ENCODE assay signal across 18 cellular contexts in the genomic region with DNA sequence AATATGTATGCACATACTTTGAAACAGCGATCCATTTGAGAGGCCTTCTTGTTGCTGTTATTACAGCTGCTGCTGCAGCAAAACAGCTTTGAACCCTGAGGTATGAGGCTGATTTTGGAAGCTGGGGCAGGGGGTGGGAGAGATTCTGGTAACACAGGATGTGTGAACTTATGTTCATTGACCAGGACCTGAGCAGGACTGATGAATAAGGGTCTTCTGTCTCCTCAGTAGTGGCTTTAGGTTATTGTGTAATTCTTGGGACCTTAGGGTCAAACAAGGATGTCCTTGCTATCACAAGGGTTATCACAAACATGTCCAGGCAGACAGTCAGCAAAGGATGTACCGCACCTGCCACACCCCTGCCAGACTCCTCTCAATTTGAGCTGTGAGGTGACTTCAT. TPM values are rescaled to one million over a fixed set of nuclear protein-coding genes. Genes with fewer than 3 reads are reported as not detected.
A peak's percentile ranks its signal among the peaks of the same experiment; 100 is the strongest.
DNase-seq lines count a peak whose midpoint lies in the region; ATAC-seq and TF ChIP-seq lines count a peak whose summit lies in the region.
"Had no signal": no experiment of that assay in that cellular context is flagged by ENCODE, and none has a peak within 500 bp of the region (broad histone marks: within the 10 kb centered on the region; RNA-seq: fewer than 3 reads in every experiment).

No MANE protein-coding gene starts in this region.

- no peak overlapping the region for H3K4me3 Mint-ChIP-seq in activated CD8-positive, alpha-beta T cell treated with anti-CD3 and anti-CD28 coated beads, Interleukin-2, amount 10 ng/mL, durations not matched to agents 7 days and 5 days
- no peak overlapping the region for H3K4me3 Mint-ChIP-seq in activated CD8-positive, alpha-beta T cell treated with anti-CD3 and anti-CD28 coated beads for 36 hours
- H3K4me3 Mint-ChIP-seq in dendritic cell treated with granulocyte-macrophage colony-stimulating factor and Interleukin-4, amounts not matched to agents 40 ng/mL and 50 ng/mL, for 4 days, result no peak overlapping the region
- no peak overlapping the region for H3K4me3 Mint-ChIP-seq in osteocyte (ENCODE audit: unreplicated experiment)
- H3K4me3 Mint-ChIP-seq: CD4-positive, alpha-beta T cell had no signal

- H3K27me3 Mint-ChIP-seq in activated CD8-positive, alpha-beta T cell treated with anti-CD3 and anti-CD28 coated beads, Interleukin-2, amount 10 ng/mL, durations not matched to agents 7 days and 5 days (ENCODE audit: low read depth), result peaks cover 7% of the 10 kb centered on the region
- peaks cover 4% of the 10 kb centered on the region for H3K27me3 Mint-ChIP-seq in activated CD8-positive, alpha-beta T cell treated with anti-CD3 and anti-CD28 coated beads for 36 hours
- H3K27me3 Mint-ChIP-seq in dendritic cell treated with granulocyte-macrophage colony-stimulating factor and Interleukin-4, amounts not matched to agents 40 ng/mL and 50 ng/mL, for 4 days, result no peaks in the 10 kb centered on the region
- no peaks in the 10 kb centered on the region for H3K27me3 Mint-ChIP-seq in osteocyte (ENCODE audit: unreplicated experiment)
- H3K27me3 Mint-ChIP-seq: CD4-positive, alpha-beta T cell had no signal

- CTCF ChIA-PET in activated CD8-positive, alpha-beta T cell treated with anti-CD3 and anti-CD28 coated beads, Interleukin-2, amount 10 ng/mL, durations not matched to agents 7 days and 5 days (lab: Charles Lee), result interaction anchor here (0.6 to 6.4 kb wide), 10 partner anchors 10 to 136 kb away, joined by 3 to 69 read pairs (median 6); a partner anchor contains a TSS
- CTCF ChIA-PET in activated CD8-positive, alpha-beta T cell treated with anti-CD3 and anti-CD28 coated beads for 36 hours (lab: Charles Lee), result interaction anchor here (0.9 to 3.4 kb wide), 2 partner anchors 8 to 13 kb away, joined by 3 to 8 read pairs; no protein-coding TSS in a partner anchor
- CTCF ChIA-PET in RWPE1 (lab: Yijun Ruan, JAX), result no interaction called here

- H3K27ac ChIP-seq in RWPE1, result 0 out of 2 replicates have a peak overlapping the region, but pooled peaks have one; percentile 58
- H3K27ac ChIP-seq: A549 had no signal

- no peak for TF ChIP-seq CTCF in activated CD8-positive, alpha-beta T cell treated with anti-CD3 and anti-CD28 coated beads for 36 hours (IDR thresholded peaks at IDR 0.05)
- no peak for TF ChIP-seq CTCF in RWPE1 (conservative IDR thresholded peaks at IDR 0.05; ENCODE audit: low read depth)
- TF ChIP-seq CTCF in osteocyte (IDR thresholded peaks at IDR 0.05), result no peak

- intact Hi-C loops in activated CD8-positive, alpha-beta T cell treated with anti-CD3 and anti-CD28 coated beads for 36 hours (cut with micrococcal nuclease), result loop anchor here (5.0 kb wide), 1 partner anchor 46 kb away; no protein-coding TSS in a partner anchor
- intact Hi-C loops in dendritic cell treated with granulocyte-macrophage colony-stimulating factor and Interleukin-4, amounts not matched to agents 40 ng/mL and 50 ng/mL, for 4 days (cut with micrococcal nuclease), result no loop called here

- peak overlapping the region; percentile 59 for H3K27ac Mint-ChIP-seq in activated CD8-positive, alpha-beta T cell treated with anti-CD3 and anti-CD28 coated beads, Interleukin-2, amount 10 ng/mL, durations not matched to agents 7 days and 5 days
- H3K27ac Mint-ChIP-seq in activated CD8-positive, alpha-beta T cell treated with anti-CD3 and anti-CD28 coated beads for 36 hours, result no peak overlapping the region
- H3K27ac Mint-ChIP-seq in dendritic cell treated with granulocyte-macrophage colony-stimulating factor and Interleukin-4, amounts not matched to agents 40 ng/mL and 50 ng/mL, for 4 days, result peak overlapping the region; percentile 43
- peak overlapping the region; percentile 57 for H3K27ac Mint-ChIP-seq in osteocyte (ENCODE audit: unreplicated experiment)
- H3K27ac Mint-ChIP-seq: CD4-positive, alpha-beta T cell had no signal

- H3K36me3 Mint-ChIP-seq in activated CD8-positive, alpha-beta T cell treated with anti-CD3 and anti-CD28 coated beads, Interleukin-2, amount 10 ng/mL, durations not matched to agents 7 days and 5 days (ENCODE audit: low read depth), result no peaks in the 10 kb centered on the region
- H3K36me3 Mint-ChIP-seq in activated CD8-positive, alpha-beta T cell treated with anti-CD3 and anti-CD28 coated beads for 36 hours (ENCODE audit: low read depth), result no peaks in the 10 kb centered on the region
- H3K36me3 Mint-ChIP-seq in dendritic cell treated with granulocyte-macrophage colony-stimulating factor and Interleukin-4, amounts not matched to agents 40 ng/mL and 50 ng/mL, for 4 days (ENCODE audit: low read depth), result no peaks in the 10 kb centered on the region
- peaks cover 15% of the 10 kb centered on the region for H3K36me3 Mint-ChIP-seq in osteocyte (ENCODE audit: unreplicated experiment)

- no peaks in the 10 kb centered on the region for H3K9me3 Mint-ChIP-seq in activated CD8-positive, alpha-beta T cell treated with anti-CD3 and anti-CD28 coated beads, Interleukin-2, amount 10 ng/mL, durations not matched to agents 7 days and 5 days (ENCODE audit: insufficient read depth)
- no peaks in the 10 kb centered on the region for H3K9me3 Mint-ChIP-seq in activated CD8-positive, alpha-beta T cell treated with anti-CD3 and anti-CD28 coated beads for 36 hours
- H3K9me3 Mint-ChIP-seq in dendritic cell treated with granulocyte-macrophage colony-stimulating factor and Interleukin-4, amounts not matched to agents 40 ng/mL and 50 ng/mL, for 4 days, result no peaks in the 10 kb centered on the region
- no peaks in the 10 kb centered on the region for H3K9me3 Mint-ChIP-seq in osteocyte (ENCODE audit: unreplicated experiment)
- H3K9me3 Mint-ChIP-seq: CD4-positive, alpha-beta T cell had no signal

- POLR2A ChIA-PET in activated CD8-positive, alpha-beta T cell treated with anti-CD3 and anti-CD28 coated beads, Interleukin-2, amount 10 ng/mL, durations not matched to agents 7 days and 5 days (lab: Charles Lee), result interaction anchor here (0.5 to 0.9 kb wide), 2 partner anchors 13 to 825 kb away, joined by 3 read pairs; no protein-coding TSS in a partner anchor
- POLR2A ChIA-PET in activated CD8-positive, alpha-beta T cell treated with anti-CD3 and anti-CD28 coated beads for 36 hours (lab: Charles Lee), result no interaction called here
- POLR2A ChIA-PET in RWPE1 (lab: Yijun Ruan, JAX; ENCODE audit: low non-redundant PET), result no interaction called here

- no peak for ATAC-seq in activated CD8-positive, alpha-beta T cell treated with anti-CD3 and anti-CD28 coated beads, Interleukin-2, amount 10 ng/mL, durations not matched to agents 7 days and 5 days
- ATAC-seq in activated CD8-positive, alpha-beta T cell treated with anti-CD3 and anti-CD28 coated beads for 36 hours, result no peak
- ATAC-seq: A549, HCT116 had no signal

- DNase-seq in activated CD8-positive, alpha-beta T cell treated with anti-CD3 and anti-CD28 coated beads, Interleukin-2, amount 10 ng/mL, durations not matched to agents 7 days and 5 days, result no peak
- DNase-seq in activated CD8-positive, alpha-beta T cell treated with anti-CD3 and anti-CD28 coated beads for 36 hours, result no peak
- DNase-seq in RWPE1 (ENCODE audit: low spot score), result no peak
- no peak for DNase-seq in osteocyte (ENCODE audit: extremely low spot score, unreplicated experiment)
- no peak for DNase-seq in NCI-H2081 (lab: John Stamatoyannopoulos, UW)
- DNase-seq in DMS153 (lab: John Stamatoyannopoulos, UW), result no peak
- no peak for DNase-seq in NCI-H526 treated with DMSO at 0.1 percent for 48 hours (lab: John Stamatoyannopoulos, UW)
- DNase-seq: Caco-2; CD4-positive, alpha-beta T cell; GF-D8; GOT3; NCI-H187; NCI-H226; NCI-H524 treated with DMSO at 0.1 percent for 48 hours; PC-9 had no signal

- H3K4me1 Mint-ChIP-seq in activated CD8-positive, alpha-beta T cell treated with anti-CD3 and anti-CD28 coated beads, Interleukin-2, amount 10 ng/mL, durations not matched to agents 7 days and 5 days (ENCODE audit: low read depth), result peaks cover 80% of the 10 kb centered on the region
- peaks cover 39% of the 10 kb centered on the region for H3K4me1 Mint-ChIP-seq in activated CD8-positive, alpha-beta T cell treated with anti-CD3 and anti-CD28 coated beads for 36 hours (ENCODE audit: low read depth)
- H3K4me1 Mint-ChIP-seq in dendritic cell treated with granulocyte-macrophage colony-stimulating factor and Interleukin-4, amounts not matched to agents 40 ng/mL and 50 ng/mL, for 4 days (ENCODE audit: low read depth), result peaks cover 76% of the 10 kb centered on the region
- peaks cover 68% of the 10 kb centered on the region for H3K4me1 Mint-ChIP-seq in osteocyte (ENCODE audit: unreplicated experiment)

RNA-seq across cellular contexts. Expression of a gene that starts 41.6 kb away (rescaled TPM):
- 1 to 10 TPM in 1 of 2 experiments, under 1 TPM in 1; 0.90 to 2.1 TPM for total RNA-seq in activated CD8-positive, alpha-beta T cell treated with anti-CD3 and anti-CD28 coated beads, Interleukin-2, amount 10 ng/mL, durations not matched to agents 7 days and 5 days
- 1 to 10 TPM; 1.2 to 1.7 TPM for total RNA-seq in activated CD8-positive, alpha-beta T cell treated with anti-CD3 and anti-CD28 coated beads for 36 hours
- 71.6 and 77.6 TPM in 2 replicates for total RNA-seq in osteocyte

Comparison
In these comparisons a context has a peak if more than half of its experiments do, and no peak if none do; other contexts are left out.
1. RNA of a gene that starts 41.6 kb away (total RNA-seq): 71.6 to 77.6 TPM in osteocyte; 0.90 to 2.1 TPM in activated CD8-positive, alpha-beta T cell treated with anti-CD3 and anti-CD28 coated beads, Interleukin-2, amount 10 ng/mL, durations not matched to agents 7 days and 5 days and 1.2 to 1.7 TPM in activated CD8-positive, alpha-beta T cell treated with anti-CD3 and anti-CD28 coated beads for 36 hours; every median in the first group is over 10 times any median in the second.